Comparison of ENCODE assay signal across 8 cellular contexts in the genomic region with DNA sequence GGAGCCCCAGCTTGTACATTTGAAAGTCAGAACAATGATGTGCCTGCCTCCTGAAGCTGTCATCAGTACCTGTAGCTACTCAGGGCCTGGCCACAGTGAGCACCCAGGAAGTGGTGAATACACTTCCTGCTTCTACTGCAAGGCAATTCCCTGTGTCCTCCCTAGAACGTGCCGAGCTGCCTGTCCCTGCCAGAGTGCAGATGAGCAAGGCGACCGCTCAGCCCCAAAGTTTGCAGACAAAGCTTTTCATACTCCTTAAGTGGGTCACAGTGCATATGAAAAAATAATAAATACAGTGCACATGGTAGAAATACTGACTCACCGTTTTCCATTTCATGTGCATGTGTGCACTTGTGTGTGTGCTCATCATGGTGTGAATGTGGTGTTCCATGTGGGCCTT.
DNase-seq lines count a peak whose midpoint lies in the region; TF ChIP-seq lines count a peak whose summit lies in the region.

No MANE protein-coding gene starts in this region.

- peaks cover 7% of the 10 kb centered on the region for H3K4me1 ChIP-seq in A673 (ENCODE audit: insufficient read depth, low read length, poor library complexity, severe bottlenecking)

- no peaks in the 10 kb centered on the region for H3K27me3 ChIP-seq in A673 (replicated peaks; ENCODE audit: insufficient read depth, low read depth, low read length, poor library complexity)

- intact Hi-C loops in A673 (cut with micrococcal nuclease; ENCODE audit: unreplicated experiment): no loop called here
- intact Hi-C loops in activated naive CD4-positive, alpha-beta T cell treated with anti-CD3 and anti-CD28 coated beads for 36 hours (cut with micrococcal nuclease): loop anchor here (2.0 kb wide), 3 partner anchors 59 to 471 kb away; a partner anchor contains a TSS
- intact Hi-C loops in head of caudate nucleus (cut with DNase I): no loop called here

- no TSS peak for BruUV-seq in A673 (replicated peaks; lab: Mats Ljungman, UMichigan)

- no peaks in the 10 kb centered on the region for H3K9me3 Mint-ChIP-seq in activated naive CD4-positive, alpha-beta T cell treated with anti-CD3 and anti-CD28 coated beads for 36 hours

- DNase-seq in A673 (ENCODE audit: low spot score) (no peak), M059J (ENCODE audit: low read depth) (peak; percentile 3), kidney glomerular epithelial cell (lab: John Stamatoyannopoulos, UW) (peak; percentile 5), midbrain (lab: John Stamatoyannopoulos, UW) (no peak), cerebellum (ENCODE audit: low spot score) (no peak), head of caudate nucleus (no peak)
- DNase-seq in activated naive CD4-positive, alpha-beta T cell treated with anti-CD3 and anti-CD28 coated beads for 36 hours: peak; percentile 79
- peak; percentile 40 for DNase-seq in stimulated activated CD8-positive, alpha-beta memory T cell treated with anti-CD3 and anti-CD28 coated beads, Interleukin-7, amount 100 ng/mL, for 24 hours (ENCODE audit: low read depth)

- POLR2A ChIA-PET in A673 (lab: Charles Lee; ENCODE audit: low non-redundant PET): no interaction called here

- no peaks in the 10 kb centered on the region for H3K36me3 ChIP-seq in A673 (ENCODE audit: insufficient read depth, low read length, poor library complexity, severe bottlenecking)

- peak overlapping the region; percentile 82 for H3K27ac Mint-ChIP-seq in activated naive CD4-positive, alpha-beta T cell treated with anti-CD3 and anti-CD28 coated beads for 36 hours

- H3K4me3 Mint-ChIP-seq in activated naive CD4-positive, alpha-beta T cell treated with anti-CD3 and anti-CD28 coated beads for 36 hours: no peak overlapping the region

- no peaks in the 10 kb centered on the region for H3K9me3 ChIP-seq in A673 (ENCODE audit: low read depth, low read length, poor library complexity, severe bottlenecking)

- H3K4me1 Mint-ChIP-seq in activated naive CD4-positive, alpha-beta T cell treated with anti-CD3 and anti-CD28 coated beads for 36 hours (ENCODE audit: low read depth): peaks cover 75% of the 10 kb centered on the region

- TF ChIP-seq CTCF in A673 (conservative IDR thresholded peaks at IDR 0.05; ENCODE audit: low read depth, low read length): no peak

- CTCF ChIA-PET in A673 (lab: Charles Lee): no interaction called here
- CTCF ChIA-PET in activated naive CD4-positive, alpha-beta T cell treated with anti-CD3 and anti-CD28 coated beads for 36 hours (lab: Charles Lee): no interaction called here

- no peak overlapping the region for H3K4me3 ChIP-seq in A673 (ENCODE audit: low read depth, low read length, poor library complexity, severe bottlenecking)

- H3K36me3 Mint-ChIP-seq in activated naive CD4-positive, alpha-beta T cell treated with anti-CD3 and anti-CD28 coated beads for 36 hours (ENCODE audit: low read depth): no peaks in the 10 kb centered on the region

- no peaks in the 10 kb centered on the region for H3K27me3 Mint-ChIP-seq in activated naive CD4-positive, alpha-beta T cell treated with anti-CD3 and anti-CD28 coated beads for 36 hours (ENCODE audit: low read depth)

- H3K27ac ChIP-seq in A673 (ENCODE audit: low read depth, low read length, poor library complexity, severe bottlenecking): peak overlapping the region; percentile 54

Comparison
In these comparisons a context has a peak if more than half of its experiments do, and no peak if none do; other contexts are left out.
1. DNase-seq: peak in M059J (single experiment), activated naive CD4-positive, alpha-beta T cell treated with anti-CD3 and anti-CD28 coated beads for 36 hours (single experiment), kidney glomerular epithelial cell (single experiment) and stimulated activated CD8-positive, alpha-beta memory T cell treated with anti-CD3 and anti-CD28 coated beads, Interleukin-7, amount 100 ng/mL, for 24 hours (single experiment); none in A673 (single experiment), midbrain (single experiment), cerebellum (single experiment) and head of caudate nucleus (0 of 42).